In the genomic region with DNA sequence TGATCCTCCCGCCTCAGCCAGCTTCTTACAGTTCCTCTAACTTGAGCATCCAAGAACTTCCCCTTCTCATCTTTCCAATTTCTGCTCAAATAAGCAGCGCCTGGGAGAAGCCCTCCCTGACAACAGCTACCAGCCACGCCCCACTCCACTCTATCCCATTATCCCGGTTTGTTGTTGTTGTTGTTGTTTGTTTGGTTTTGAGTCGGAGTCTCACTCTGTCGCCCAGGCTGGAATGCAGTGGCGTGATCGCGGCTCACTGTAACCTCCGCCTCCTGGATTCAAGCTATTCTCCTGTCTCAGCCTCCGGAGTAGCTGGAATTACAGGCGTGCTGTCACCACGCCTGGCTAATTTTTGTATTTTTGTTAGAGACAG, we compare ENCODE assay signal across 1 cellular context.
TF ChIP-seq lines count a peak whose summit lies in the region.

No MANE protein-coding gene starts in this region.

TF ChIP-seq in GM23338, 12 proteins besides CTCF, POLR2A, EP300 and RAD21 (continued from another document):
- no peak for TF ChIP-seq POLR2AphosphoS5 (IDR thresholded peaks at IDR 0.05; ENCODE audit: low read depth)
- TF ChIP-seq EZH2phosphoT487 (IDR thresholded peaks at IDR 0.05; ENCODE audit: unreplicated experiment): no peak
